ENCODE assay signal across 1 cellular context in the genomic region with DNA sequence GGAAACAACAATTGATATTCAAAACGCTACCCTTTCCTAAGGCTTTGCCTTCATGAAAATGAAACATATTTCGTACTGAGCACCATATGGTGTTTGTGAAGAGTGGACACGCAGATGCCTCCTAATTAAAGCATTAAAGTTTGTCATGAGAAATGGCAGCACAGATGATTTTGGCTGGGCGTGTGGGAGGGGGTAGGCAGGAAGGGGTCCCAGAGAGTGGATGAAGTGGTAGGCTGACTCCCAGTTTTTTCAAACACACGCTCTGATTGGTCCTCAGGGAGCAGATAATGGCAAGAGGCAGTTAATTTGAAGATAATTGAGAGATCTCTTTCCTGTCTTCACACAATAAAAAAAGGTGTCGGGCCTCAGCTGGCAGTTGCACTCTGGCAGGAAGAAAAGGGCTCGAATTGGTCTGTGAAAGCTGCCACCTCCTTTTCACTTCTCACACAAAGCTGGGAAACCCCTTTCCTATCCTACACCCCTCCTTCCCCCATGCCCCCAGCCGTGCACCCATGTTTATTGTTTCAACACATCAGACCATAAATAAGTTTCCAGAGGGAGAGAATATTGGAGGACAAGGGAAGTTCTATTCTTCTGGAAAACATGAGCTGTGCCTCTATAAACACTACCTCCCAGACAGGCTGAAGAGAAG.
TF ChIP-seq lines count a peak whose summit lies in the region.

No MANE protein-coding gene starts in this region.

TF ChIP-seq in SK-N-SH treated with all-trans-retinoic acid at 6 μM for 48 hours, 23 proteins besides CTCF, POLR2A, EP300 and RAD21:
- TF ChIP-seq ZNF70 (CRISPR knock-in tag; IDR thresholded peaks at IDR 0.05), result no peak
